In the genomic region with DNA sequence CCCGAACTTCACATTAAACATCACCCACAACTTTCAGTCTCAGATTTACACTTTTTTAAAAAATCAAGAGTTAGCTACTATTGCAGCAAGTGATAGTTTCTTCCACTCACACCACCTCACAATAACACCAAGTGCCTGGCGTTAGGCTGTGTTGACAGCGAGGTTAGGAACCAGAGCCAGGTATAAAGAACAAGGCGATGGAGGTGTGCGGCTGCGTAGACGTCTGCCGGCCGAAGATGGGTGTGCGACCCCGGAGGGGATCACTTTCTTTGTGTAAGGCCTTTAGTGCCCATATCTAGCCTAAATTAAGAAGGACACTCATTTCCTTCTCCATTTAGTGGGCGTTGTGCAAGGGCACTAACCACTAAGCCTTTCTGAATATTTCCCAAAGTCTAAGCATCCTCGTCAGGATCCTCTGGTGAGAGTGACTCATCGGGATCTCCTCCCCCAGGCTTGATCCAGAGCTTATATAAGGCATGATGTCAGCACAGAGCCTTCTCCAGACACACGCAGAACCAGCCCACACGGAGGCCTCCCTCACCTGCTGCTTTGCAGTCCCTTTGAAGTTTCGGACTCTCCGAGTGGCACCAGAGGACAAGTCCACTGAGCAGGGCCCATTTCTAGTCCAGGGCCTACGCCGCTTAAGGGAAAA, we compare ENCODE assay signal across 8 cellular contexts. TPM values are rescaled to one million over a fixed set of nuclear protein-coding genes. Genes with fewer than 3 reads are reported as not detected.
A peak's percentile ranks its signal among the peaks of the same experiment; 100 is the strongest.
DNase-seq lines count a peak whose midpoint lies in the region; ATAC-seq and TF ChIP-seq lines count a peak whose summit lies in the region.

No MANE protein-coding gene starts in this region.

- no peaks in the 10 kb centered on the region for H3K9me3 ChIP-seq in PC-9 (ENCODE audit: insufficient read depth, low read depth)

- in situ Hi-C loops in G401 (cut with HindIII; ENCODE audit: low sequenced_read_pairs): no loop called here

- no peaks in the 10 kb centered on the region for H4K20me1 ChIP-seq in PC-9 (ENCODE audit: insufficient read depth)

- intact Hi-C loops in PC-9 (cut with micrococcal nuclease; ENCODE audit: unreplicated experiment): no loop called here

- CTCF ChIA-PET in PC-9 (lab: Charles Lee): no interaction called here

- ATAC-seq in naive B cell (ENCODE audit: low read depth in 2 of 2) (no peak), HG03571 (IDR thresholded peaks at IDR 0.05; ENCODE audit: unreplicated experiment) (no peak), HG03045 (IDR thresholded peaks at IDR 0.05; ENCODE audit: unreplicated experiment) (no peak)

- H3K27me3 Mint-ChIP-seq in endothelial cell (ENCODE audit: unreplicated experiment) (peaks cover 2% of the 10 kb centered on the region), naive B cell (peaks cover 62 to 88% (median 77%) of the 10 kb centered on the region in 3 donors)

- no peak overlapping the region for H3K4me3 ChIP-seq in PC-9

- H3K27ac Mint-ChIP-seq in endothelial cell (ENCODE audit: unreplicated experiment) (peak overlapping the region; percentile 80), naive B cell (peak overlapping the region in 1 of 6 donors; percentile 79)

- no peak overlapping the region for H3K4me2 ChIP-seq in PC-9

- no peak overlapping the region for H2AFZ ChIP-seq in PC-9

- POLR2A ChIA-PET in PC-9 (lab: Charles Lee; ENCODE audit: unreplicated experiment): no interaction called here

- TF ChIP-seq CTCF in PC-9 (conservative IDR thresholded peaks at IDR 0.05) (no peak), endothelial cell (IDR thresholded peaks at IDR 0.05; ENCODE audit: unreplicated experiment) (no peak)

- H3K36me3 ChIP-seq in PC-9 (ENCODE audit: low read depth): no peaks in the 10 kb centered on the region

- H3K4me3 Mint-ChIP-seq in endothelial cell (ENCODE audit: unreplicated experiment) (peak overlapping the region; percentile 90), naive B cell (peak overlapping the region in 7 of 8 donors; percentile 54 to 76 (median 65))

- H3K9me3 Mint-ChIP-seq in endothelial cell (ENCODE audit: unreplicated experiment) (peaks cover 4% of the 10 kb centered on the region), naive B cell (peaks cover 0 to 5% (median 1%) of the 10 kb centered on the region in 7 donors)

- no peak overlapping the region for H3K27ac ChIP-seq in PC-9

- DNase-seq in G401 (ENCODE audit: low spot score) (peak; percentile 91), PC-9 (peak; percentile 34 to 73), endothelial cell (ENCODE audit: low spot score) (no peak), naive B cell (no peak), middle frontal gyrus (ENCODE audit: extremely low spot score, low spot score) (no peak), SHP77 treated with DMSO at 0.1 percent for 48 hours (lab: John Stamatoyannopoulos, UW) (no peak)

- peaks cover 35% of the 10 kb centered on the region for H3K4me1 Mint-ChIP-seq in endothelial cell (ENCODE audit: unreplicated experiment)
- peaks cover 0 to 4% (median 2%) of the 10 kb centered on the region in 3 donors for H3K4me1 Mint-ChIP-seq in naive B cell

- H3K36me3 Mint-ChIP-seq in endothelial cell (ENCODE audit: low read depth, unreplicated experiment) (no peaks in the 10 kb centered on the region), naive B cell (no peaks in the 10 kb centered on the region)

- H3K79me2 ChIP-seq in PC-9 (ENCODE audit: low read depth): no peaks in the 10 kb centered on the region

- H3K4me1 ChIP-seq in PC-9 (replicated peaks; ENCODE audit: insufficient read depth): no peaks in the 10 kb centered on the region

- peaks cover 4% of the 10 kb centered on the region; the same call in 1 of the 2 replicates for H3F3A ChIP-seq in PC-9 (ENCODE audit: insufficient read depth, low read depth)

- H3K27me3 ChIP-seq in PC-9 (ENCODE audit: insufficient read depth, low read depth): no peaks in the 10 kb centered on the region

- BruUV-seq in PC-9 (replicated peaks; lab: Mats Ljungman, UMichigan): no TSS peak

- no peaks in the 10 kb centered on the region for H3K9me2 ChIP-seq in PC-9 (ENCODE audit: insufficient read depth)

RNA-seq across cellular contexts. Expression of a gene that starts 11.8 kb away (rescaled TPM):
- total RNA-seq in G401 (2014; rRNA removed; shearing (Covaris generic)): not detected in 2 replicates
- total RNA-seq in PC-9 (2021) (not detected in 2 replicates), endothelial cell (ENCODE audit: unreplicated experiment) (2.3 TPM)
- polyA plus RNA-seq in naive B cell (ENCODE audit: low read depth in 6 of 6): not detected

Comparison
In these comparisons a context has a peak if more than half of its experiments do, and no peak if none do; other contexts are left out.
1. DNase-seq: peak in G401 (single experiment) and PC-9 (2 of 2); none in endothelial cell (single experiment), naive B cell (single experiment), middle frontal gyrus (single experiment) and SHP77 treated with DMSO at 0.1 percent for 48 hours (single experiment).